In the genomic region with DNA sequence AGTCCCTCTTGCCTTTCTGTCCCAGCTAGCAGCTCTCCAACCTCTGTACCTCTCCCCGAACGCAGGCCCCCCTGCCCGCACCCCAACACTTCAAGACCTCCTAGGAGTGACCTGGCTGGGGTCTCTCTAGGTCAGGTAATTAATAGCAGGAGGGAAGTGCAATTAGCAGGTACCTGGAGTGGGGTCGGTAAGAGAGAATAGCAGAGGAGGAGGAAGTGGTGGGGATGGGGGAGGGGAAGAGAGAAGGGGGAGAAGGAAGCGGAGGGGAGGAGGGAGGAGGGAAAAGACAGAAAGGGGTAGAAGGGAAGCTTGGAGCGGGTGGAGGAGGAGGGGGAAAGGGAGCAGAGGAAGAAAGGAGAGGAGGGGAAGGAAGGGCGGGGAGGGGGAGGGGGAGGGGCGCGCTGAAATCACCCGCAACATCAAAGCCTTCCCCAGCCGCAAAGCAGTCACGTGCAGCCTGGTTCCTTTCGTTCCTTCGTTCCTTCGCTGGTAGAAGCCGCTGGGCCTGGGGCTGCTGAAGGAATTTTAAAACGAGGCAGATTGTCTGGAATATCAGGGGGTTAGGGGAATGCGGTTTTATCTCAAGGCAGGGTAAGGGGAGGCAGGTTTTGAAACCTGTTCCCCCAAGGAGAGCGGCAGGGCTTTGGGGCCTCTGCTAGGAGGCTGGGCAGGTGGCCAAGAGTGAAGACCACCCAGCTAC, we compare ENCODE assay signal across 8 cellular contexts. TPM values are rescaled to one million over a fixed set of nuclear protein-coding genes. Genes with fewer than 3 reads are reported as not detected.
DNase-seq lines count a peak whose midpoint lies in the region; FAIRE-seq and TF ChIP-seq lines count a peak whose summit lies in the region.

No MANE protein-coding gene starts in this region.

- no peak overlapping the region for H3K9ac ChIP-seq in kidney (ENCODE audit: low read length in 2 of 2)

- DNase-seq in HL-60 (ENCODE audit: low read depth in 1 of 2, low spot score in 1 of 2) (peak; percentile 86 to 93), T-helper 9 cell (peak; percentile 67), kidney (no peak), ACHN (no peak), DMS153 treated with DMSO at 0.1 percent for 48 hours (lab: John Stamatoyannopoulos, UW; ENCODE audit: unreplicated experiment) (no peak), GM03348 (ENCODE audit: low spot score) (no peak)
- peak; percentile 55 to 61 (median 59) for DNase-seq in effector memory CD4-positive, alpha-beta T cell
- DNase-seq in stimulated activated CD4-positive, alpha-beta T cell treated with anti-CD3 and anti-CD28 coated beads, Interleukin-1b, Interleukin-23, amount 100 ng/mL, for 48 hours = peak; percentile 27

- TF ChIP-seq CTCF in HL-60 (IDR thresholded peaks at IDR 0.05; ENCODE audit: insufficient read depth, low read length) = no peak
- TF ChIP-seq CTCF in kidney (IDR thresholded peaks at IDR 0.05; ENCODE audit: borderline replicate concordance, extremely low read depth, insufficient read depth) = no peak

- in situ Hi-C loops in ACHN (cut with HindIII; ENCODE audit: low pct_ligation_motif_present, low pct_unique_long_range_greater_than_20kb, low sequenced_read_pairs) = no loop called here

- H3K27me3 ChIP-seq in HL-60 (ENCODE audit: insufficient read depth, poor library complexity, severe bottlenecking) = no peaks in the 10 kb centered on the region
- no peaks in the 10 kb centered on the region for H3K27me3 ChIP-seq in effector memory CD4-positive, alpha-beta T cell (replicated peaks; ENCODE audit: control insufficient read depth, insufficient read depth, low read length, poor library complexity, severe bottlenecking)

- H3K27ac ChIP-seq in HL-60 (replicated peaks) = peak overlapping the region; percentile 91
- peak overlapping the region; percentile 68 for H3K27ac ChIP-seq in effector memory CD4-positive, alpha-beta T cell (ENCODE audit: insufficient read depth, low read length, poor library complexity, severe bottlenecking)
- no peak overlapping the region for H3K27ac ChIP-seq in kidney (ENCODE audit: low read depth in 2 of 2, low read length in 2 of 2)

- peaks cover 70% of the 10 kb centered on the region for H3K4me1 ChIP-seq in effector memory CD4-positive, alpha-beta T cell (ENCODE audit: control insufficient read depth, insufficient read depth, low read length, poor library complexity, severe bottlenecking)
- H3K4me1 ChIP-seq in kidney (ENCODE audit: control insufficient read depth in 1 of 2, insufficient read depth in 1 of 2, low read depth in 1 of 2, low read length in 2 of 2) = peaks cover 0 to 8% of the 10 kb centered on the region in 2 donors

- intact Hi-C loops in kidney (cut with DNase I) = no loop called here

- no peak overlapping the region for H3K4me3 ChIP-seq in HL-60 (replicated peaks; ENCODE audit: insufficient read depth, low read length)
- peak overlapping the region; percentile 31 for H3K4me3 ChIP-seq in effector memory CD4-positive, alpha-beta T cell (ENCODE audit: insufficient read depth, low read depth, low read length, poor library complexity, severe bottlenecking)
- no peak overlapping the region for H3K4me3 ChIP-seq in kidney (ENCODE audit: low read length in 2 of 2)

- H3K36me3 ChIP-seq in effector memory CD4-positive, alpha-beta T cell (ENCODE audit: control insufficient read depth, insufficient read depth, low read length) = no peaks in the 10 kb centered on the region
- no peaks in the 10 kb centered on the region for H3K36me3 ChIP-seq in kidney (ENCODE audit: control insufficient read depth in 1 of 2, insufficient read depth in 2 of 2, low read length in 2 of 2)

- no peak for FAIRE-seq in kidney (lab: Jason Lieb, UNC)

- H3K9me3 ChIP-seq in effector memory CD4-positive, alpha-beta T cell (ENCODE audit: control insufficient read depth, low read length) = no peaks in the 10 kb centered on the region
- no peaks in the 10 kb centered on the region for H3K9me3 ChIP-seq in kidney (ENCODE audit: control insufficient read depth in 1 of 2, low read length in 2 of 2)

RNA-seq across cellular contexts. Expression of a gene that starts 29.3 kb away (rescaled TPM):
- 63.6 TPM for total RNA-seq in kidney
- polyA plus RNA-seq in kidney (ENCODE audit: insufficient read depth, low read depth, low replicate concordance) = 6.1 TPM

Comparison
In these comparisons a context has a peak if more than half of its experiments do, and no peak if none do; other contexts are left out.
1. DNase-seq: peak in HL-60 (2 of 2), T-helper 9 cell (single experiment), effector memory CD4-positive, alpha-beta T cell (3 of 3) and stimulated activated CD4-positive, alpha-beta T cell treated with anti-CD3 and anti-CD28 coated beads, Interleukin-1b, Interleukin-23, amount 100 ng/mL, for 48 hours (single experiment); none in kidney (single experiment), ACHN (single experiment), DMS153 treated with DMSO at 0.1 percent for 48 hours (single experiment) and GM03348 (single experiment).
2. H3K27ac ChIP-seq: peak in HL-60 (single experiment) and effector memory CD4-positive, alpha-beta T cell (single experiment); none in kidney (0 of 2).